15 cellular contexts compared by ENCODE assay signal in the genomic region with DNA sequence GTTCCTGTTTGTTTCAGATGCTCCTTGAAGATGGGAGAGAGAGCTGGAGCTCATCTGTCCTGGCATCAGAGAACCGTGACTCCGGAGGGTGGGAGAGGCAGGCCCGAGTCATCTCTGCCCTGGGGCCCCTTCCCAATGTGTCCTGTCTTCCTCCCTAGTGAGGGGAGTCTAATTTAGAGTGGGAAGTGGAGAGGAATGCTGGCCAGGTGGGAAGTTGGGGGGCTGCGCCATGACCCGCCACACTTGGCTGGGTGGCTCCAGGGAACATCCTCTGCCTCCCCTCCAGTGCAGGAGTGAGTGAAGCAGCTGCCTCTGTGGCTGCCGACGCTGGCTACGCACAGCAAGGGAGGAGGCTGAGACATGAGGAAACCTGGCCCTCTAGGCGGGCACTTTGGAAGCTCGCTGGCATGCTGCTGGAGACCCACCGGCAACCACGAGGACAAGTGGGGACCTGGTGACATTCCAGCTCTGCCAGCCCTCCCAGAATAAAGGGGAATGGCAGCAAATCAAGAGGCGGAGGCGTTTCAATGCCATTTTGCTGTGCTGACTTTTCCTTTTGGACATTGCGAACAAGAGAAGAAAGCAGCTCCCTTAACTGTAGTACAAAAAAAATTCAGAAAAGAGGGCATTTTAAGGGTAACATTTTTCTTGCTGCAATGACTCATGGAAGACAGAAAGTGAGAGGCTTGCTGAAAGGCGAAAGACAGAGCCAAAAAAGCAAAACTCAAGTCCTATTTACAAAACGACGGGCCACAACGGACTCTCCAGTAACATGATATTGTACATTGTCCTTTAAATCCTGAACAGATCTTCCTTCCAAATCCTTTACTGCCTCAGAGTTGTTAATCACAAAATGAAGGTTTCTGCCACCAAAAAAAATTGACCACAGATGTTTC.
A peak's percentile ranks its signal among the peaks of the same experiment; 100 is the strongest.
DNase-seq lines count a peak whose midpoint lies in the region; ATAC-seq and TF ChIP-seq lines count a peak whose summit lies in the region.
"Had no signal": no experiment of that assay in that cellular context is flagged by ENCODE, and none has a peak within 500 bp of the region (broad histone marks: within the 10 kb centered on the region; RNA-seq: fewer than 3 reads in every experiment).

No MANE protein-coding gene starts in this region.

- peaks cover 5% of the 10 kb centered on the region for H3K27me3 Mint-ChIP-seq in activated T-cell treated with anti-CD3 and anti-CD28 coated beads, Interleukin-2, amount 50 U/mL, for 4 hours (ENCODE audit: low read depth)

- TF ChIP-seq EP300 in transverse colon (IDR thresholded peaks at IDR 0.05; ENCODE audit: low read depth), result no peak

- 78 to 84% methylated on average over 7 to 17 of the region's 19 CpGs for WGBS in transverse colon (ENCODE audit: low coverage in 1 of 2), 2 donors

- DNase-seq in NCI-H2029 (lab: John Stamatoyannopoulos, UW) (peak; percentile 8), dedifferentiated amniotic fluid mesenchymal stem cell (ENCODE audit: extremely low spot score) (peak; percentile 19), transverse colon (no peak), upper lobe of right lung (no peak)
- DNase-seq in activated T-cell treated with anti-CD3 and anti-CD28 coated beads, Interleukin-2, amount 50 U/mL, for 4 hours, result no peak
- no peak for DNase-seq in stimulated activated CD4-positive, alpha-beta T cell treated with anti-CD3 and anti-CD28 coated beads, Interleukin-4, amount 100 ng/mL, for 24 hours
- DNase-seq: activated CD4-positive, alpha-beta T cell treated with anti-CD3 and anti-CD28 coated beads for 36 hours; activated T-cell treated with anti-CD3 and anti-CD28 coated beads, Interleukin-2, amount 50 U/mL, for 1 hour; amniotic stem cell; CD8-positive, alpha-beta T cell; NCI-H82; stimulated activated CD4-positive, alpha-beta T cell treated with anti-CD3 and anti-CD28 coated beads, Interleukin-4, amount 100 ng/mL, for 1 hour had no signal

- no peak overlapping the region for H3K4me3 Mint-ChIP-seq in activated T-cell treated with anti-CD3 and anti-CD28 coated beads, Interleukin-2, amount 50 U/mL, for 4 hours
- H3K4me3 Mint-ChIP-seq: activated CD4-positive, alpha-beta T cell treated with anti-CD3 and anti-CD28 coated beads for 36 hours; CD8-positive, alpha-beta T cell; stimulated activated effector memory CD8-positive, alpha-beta T cell treated with anti-CD3 and anti-CD28 coated beads, Interleukin-12 subunit alpha, Interleukin-12 subunit beta, amount 100 ng/mL, for 72 hours had no signal

- H3K4me3 ChIP-seq in muscle layer of duodenum (ENCODE audit: low read depth in 1 of 2, low read length in 2 of 2) (no peak overlapping the region), transverse colon (no peak overlapping the region), upper lobe of right lung (no peak overlapping the region)

- intact Hi-C loops in transverse colon (cut with DNase I; ENCODE audit: low total_unique reads) (no loop called here), upper lobe of right lung (cut with DNase I) (no loop called here)

- peak overlapping the region; percentile 20 for H3K27ac ChIP-seq in muscle layer of duodenum (ENCODE audit: low read length)
- peak overlapping the region; percentile 65 to 86 (median 70) for H3K27ac ChIP-seq in transverse colon
- H3K27ac ChIP-seq in upper lobe of right lung, result no peak overlapping the region

- no peaks in the 10 kb centered on the region for H3K4me1 Mint-ChIP-seq in activated T-cell treated with anti-CD3 and anti-CD28 coated beads, Interleukin-2, amount 50 U/mL, for 4 hours (ENCODE audit: low read depth)
- H3K4me1 Mint-ChIP-seq: activated CD4-positive, alpha-beta T cell treated with anti-CD3 and anti-CD28 coated beads for 36 hours; stimulated activated effector memory CD8-positive, alpha-beta T cell treated with anti-CD3 and anti-CD28 coated beads, Interleukin-12 subunit alpha, Interleukin-12 subunit beta, amount 100 ng/mL, for 72 hours had no signal

- H3K4me1 ChIP-seq in muscle layer of duodenum (ENCODE audit: control insufficient read depth in 1 of 2, insufficient read depth in 2 of 2, low read length in 2 of 2) (peaks cover 0 to 7% of the 10 kb centered on the region in 2 donors), transverse colon (peaks cover 0 to 21% (median 8%) of the 10 kb centered on the region in 4 donors), upper lobe of right lung (peaks cover 3% of the 10 kb centered on the region)

- no peaks in the 10 kb centered on the region for H3K36me3 ChIP-seq in muscle layer of duodenum (ENCODE audit: control insufficient read depth in 1 of 2, insufficient read depth in 2 of 2, low read length in 2 of 2)
- no peaks in the 10 kb centered on the region for H3K36me3 ChIP-seq in transverse colon
- no peaks in the 10 kb centered on the region for H3K36me3 ChIP-seq in upper lobe of right lung

- no peak for ATAC-seq in activated T-cell treated with anti-CD3 and anti-CD28 coated beads, Interleukin-2, amount 50 U/mL, for 4 hours
- no peak for ATAC-seq in upper lobe of right lung
- ATAC-seq in HG03095 (IDR thresholded peaks at IDR 0.05; ENCODE audit: unreplicated experiment), result no peak
- ATAC-seq: activated CD4-positive, alpha-beta T cell treated with anti-CD3 and anti-CD28 coated beads for 36 hours; CD8-positive, alpha-beta T cell; stimulated activated effector memory CD8-positive, alpha-beta T cell treated with anti-CD3 and anti-CD28 coated beads, Interleukin-12 subunit alpha, Interleukin-12 subunit beta, amount 100 ng/mL, for 72 hours had no signal

- no peaks in the 10 kb centered on the region for H3K36me3 Mint-ChIP-seq in activated T-cell treated with anti-CD3 and anti-CD28 coated beads, Interleukin-2, amount 50 U/mL, for 4 hours (ENCODE audit: insufficient read depth)
- H3K36me3 Mint-ChIP-seq: CD8-positive, alpha-beta T cell; stimulated activated effector memory CD8-positive, alpha-beta T cell treated with anti-CD3 and anti-CD28 coated beads, Interleukin-12 subunit alpha, Interleukin-12 subunit beta, amount 100 ng/mL, for 72 hours had no signal

- TF ChIP-seq POLR2A in transverse colon (IDR thresholded peaks at IDR 0.05), result no peak

- no peaks in the 10 kb centered on the region for H3K9me3 Mint-ChIP-seq in activated T-cell treated with anti-CD3 and anti-CD28 coated beads, Interleukin-2, amount 50 U/mL, for 4 hours
- H3K9me3 Mint-ChIP-seq: CD8-positive, alpha-beta T cell; stimulated activated effector memory CD8-positive, alpha-beta T cell treated with anti-CD3 and anti-CD28 coated beads, Interleukin-12 subunit alpha, Interleukin-12 subunit beta, amount 100 ng/mL, for 72 hours had no signal

- H3K27me3 ChIP-seq in muscle layer of duodenum (ENCODE audit: low read depth, low read length) (no peaks in the 10 kb centered on the region), transverse colon (no peaks in the 10 kb centered on the region), upper lobe of right lung (no peaks in the 10 kb centered on the region)

- H3K9me3 ChIP-seq in muscle layer of duodenum (ENCODE audit: control insufficient read depth in 1 of 2, low read length in 2 of 2) (no peaks in the 10 kb centered on the region), transverse colon (no peaks in the 10 kb centered on the region), upper lobe of right lung (no peaks in the 10 kb centered on the region)

- in situ Hi-C loops in transverse colon (cut with MboI; ENCODE audit: low pct_ligation_motif_present in 1 of 4, low pct_unique_long_range_greater_than_20kb in 1 of 4, low sequenced_read_pairs in 3 of 4), result no loop called here

- TF ChIP-seq CTCF in transverse colon (IDR thresholded peaks at IDR 0.05) (no peak), upper lobe of right lung (IDR thresholded peaks at IDR 0.05) (no peak)

Comparison
In these comparisons a context has a peak if more than half of its experiments do, and no peak if none do; other contexts are left out.
1. DNase-seq: peak in NCI-H2029 (single experiment) and dedifferentiated amniotic fluid mesenchymal stem cell (single experiment); none in transverse colon (single experiment), activated T-cell treated with anti-CD3 and anti-CD28 coated beads, Interleukin-2, amount 50 U/mL, for 4 hours (single experiment), upper lobe of right lung (single experiment) and stimulated activated CD4-positive, alpha-beta T cell treated with anti-CD3 and anti-CD28 coated beads, Interleukin-4, amount 100 ng/mL, for 24 hours (single experiment).